8 cellular contexts compared by ENCODE assay signal in the genomic region with DNA sequence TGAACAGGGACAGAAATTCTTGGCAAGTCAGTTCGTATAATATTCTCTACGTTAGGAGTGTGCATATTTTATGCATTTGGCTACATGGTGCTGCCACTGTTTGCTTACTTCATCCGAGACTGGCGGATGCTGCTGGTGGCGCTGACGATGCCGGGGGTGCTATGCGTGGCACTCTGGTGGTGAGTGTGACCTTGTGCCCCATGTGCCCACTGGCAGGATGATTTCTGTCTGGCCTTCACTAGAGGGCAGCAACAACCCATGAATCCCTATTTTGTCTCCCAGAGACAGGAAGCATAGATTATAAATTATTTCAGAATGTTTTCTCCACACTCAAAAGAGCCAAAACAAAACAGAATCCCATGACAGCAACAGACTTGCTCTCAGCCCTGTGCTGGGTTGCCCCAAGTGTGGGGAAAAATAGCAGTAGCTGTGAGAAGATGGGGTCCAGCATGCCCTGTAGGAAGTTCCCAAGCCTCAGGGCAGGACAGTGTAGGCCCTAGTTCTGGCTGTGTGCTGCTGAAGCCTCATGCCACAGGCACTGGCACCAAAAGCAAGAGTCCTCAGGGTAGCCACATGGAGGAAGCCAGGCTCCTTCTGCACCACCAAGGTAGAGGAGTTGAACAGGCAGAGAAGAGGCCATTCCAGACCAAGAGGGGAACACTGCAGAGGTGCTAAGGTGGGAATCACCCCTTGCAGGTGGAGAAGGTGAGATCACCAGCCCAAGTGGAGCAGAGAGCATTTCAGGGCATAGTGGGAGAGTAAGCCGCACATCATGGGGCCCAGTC.
DNase-seq lines count a peak whose midpoint lies in the region; ATAC-seq and FAIRE-seq lines count a peak whose summit lies in the region.

No MANE protein-coding gene starts in this region.

- FAIRE-seq in urothelium cell line (lab: Jason Lieb, UNC), result no peak

- DNase-seq in DMS53 (lab: John Stamatoyannopoulos, UW) (peak; percentile 82), RPMI8226 (peak; percentile 75), foreskin melanocyte (peak; percentile 81), pons (ENCODE audit: low spot score) (peak; percentile 85), urothelium cell line (ENCODE audit: low spot score) (peak; percentile 71)
- peak; percentile 49 for DNase-seq in activated gamma-delta T cell treated with anti-CD3 and anti-CD28 coated beads, Interleukin-2, amount 50 U/mL, for 16 hours (ENCODE audit: low read depth)

- ATAC-seq in HG03045 (IDR thresholded peaks at IDR 0.05; ENCODE audit: unreplicated experiment) (peak; percentile 37), HG02885 (IDR thresholded peaks at IDR 0.05; ENCODE audit: poor library complexity, unreplicated experiment) (no peak)
